8 cellular contexts compared by ENCODE assay signal in the genomic region with DNA sequence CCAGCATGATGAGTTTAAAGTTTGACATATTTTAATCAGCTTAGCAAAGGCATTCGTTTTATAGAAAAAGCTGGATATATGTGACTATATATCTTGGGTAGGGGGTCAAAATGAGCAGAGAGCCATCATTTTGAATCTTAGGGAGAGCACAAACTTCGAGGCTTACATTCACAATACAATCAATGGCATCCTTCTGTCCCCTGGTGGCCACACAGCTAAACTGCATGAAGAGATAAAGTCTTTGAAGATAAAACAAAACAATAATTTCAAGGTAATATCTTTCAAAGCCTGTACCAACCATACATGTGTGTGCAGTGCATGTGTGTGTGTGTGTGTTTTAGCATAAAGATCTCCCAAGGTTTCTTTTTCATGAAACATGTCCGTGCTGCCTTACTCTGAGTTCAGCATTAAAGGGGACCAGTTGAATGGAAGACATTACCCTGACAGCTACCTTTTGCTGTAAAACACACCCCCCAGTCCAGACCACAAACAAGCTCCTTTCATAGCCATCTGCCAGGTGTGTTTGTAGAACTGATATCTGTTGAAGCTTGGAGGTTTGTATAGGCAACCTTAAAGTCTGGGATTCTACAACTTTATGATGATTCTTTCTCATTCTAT. TPM values are rescaled to one million over a fixed set of nuclear protein-coding genes. Genes with fewer than 3 reads are reported as not detected.
A peak's percentile ranks its signal among the peaks of the same experiment; 100 is the strongest.
DNase-seq lines count a peak whose midpoint lies in the region; ATAC-seq and TF ChIP-seq lines count a peak whose summit lies in the region.

No MANE protein-coding gene starts in this region.

- no peaks in the 10 kb centered on the region for H3K9me3 ChIP-seq in smooth muscle cell (replicated peaks; ENCODE audit: low read depth)

- TF ChIP-seq CTCF in HFF-Myc (IDR thresholded peaks at IDR 0.05; ENCODE audit: low read depth, low read length, missing control alignments) (peak; percentile 74), smooth muscle cell (IDR thresholded peaks at IDR 0.05; ENCODE audit: borderline replicate concordance, insufficient read depth, poor library complexity, severe bottlenecking) (peak; percentile 74)

- H3K4me1 ChIP-seq in smooth muscle cell (ENCODE audit: low read depth), result no peaks in the 10 kb centered on the region

- no peak overlapping the region for H3K4me3 ChIP-seq in HFF-Myc (replicated peaks; ENCODE audit: low read depth, low read length)
- H3K4me3 ChIP-seq in smooth muscle cell, result no peak overlapping the region

- H3K36me3 ChIP-seq in smooth muscle cell (ENCODE audit: low read depth), result no peaks in the 10 kb centered on the region

- H2AFZ ChIP-seq in smooth muscle cell (ENCODE audit: low read depth), result no peak overlapping the region

- H3K27ac ChIP-seq in smooth muscle cell (ENCODE audit: low read depth), result no peak overlapping the region

- no peaks in the 10 kb centered on the region for H3F3A ChIP-seq in smooth muscle cell (ENCODE audit: low read depth)

- no peak overlapping the region for H3K4me2 ChIP-seq in smooth muscle cell

- DNase-seq in NCI-H82 (lab: John Stamatoyannopoulos, UW) (peak; percentile 56), NCI-H82 treated with DMSO at 0.1 percent for 48 hours (lab: John Stamatoyannopoulos, UW; ENCODE audit: unreplicated experiment) (no peak), HFF-Myc (ENCODE audit: extremely low read depth, low read depth) (no peak), NCI-H526 (lab: John Stamatoyannopoulos, UW) (peak; percentile 69 to 75), activated T-helper 1 cell treated with Interleukin-2 at 50 U/mL for 16 hours (ENCODE audit: low read depth) (peak; percentile 15), germinal center (ENCODE audit: low spot score) (peak; percentile 14), smooth muscle cell (lab: John Stamatoyannopoulos, UW; ENCODE audit: unreplicated experiment) (no peak)

- H3K9ac ChIP-seq in smooth muscle cell (ENCODE audit: low read depth), result no peak overlapping the region

- no peaks in the 10 kb centered on the region for H4K20me1 ChIP-seq in smooth muscle cell (ENCODE audit: low read depth)

- WGBS in smooth muscle cell (ENCODE audit: low lambda C conversion rate), result 5% methylated on average over 3 of the region's 3 CpGs

- ATAC-seq in GM21576 (IDR thresholded peaks at IDR 0.05; ENCODE audit: unreplicated experiment), result no peak

- H3K79me2 ChIP-seq in smooth muscle cell (ENCODE audit: low read depth), result no peaks in the 10 kb centered on the region

- H3K27me3 ChIP-seq in smooth muscle cell (ENCODE audit: low read depth), result no peaks in the 10 kb centered on the region

RNA-seq across cellular contexts. Expression of a gene that starts 22.0 kb away (rescaled TPM):
- total RNA-seq in smooth muscle cell, result 89.4 and 112 TPM in 2 replicates
- 75.8 and 77.7 TPM in 2 replicates for polyA plus RNA-seq in smooth muscle cell

RNA-seq across cellular contexts. Expression of a gene that starts 45.5 kb away (rescaled TPM):
- 0.09 TPM in 1 of 2 replicates, not detected in the other for total RNA-seq in smooth muscle cell
- polyA plus RNA-seq in smooth muscle cell, result not detected in 2 replicates

Comparison
In these comparisons a context has a peak if more than half of its experiments do, and no peak if none do; other contexts are left out.
1. DNase-seq: peak in NCI-H82 (single experiment), NCI-H526 (2 of 2), activated T-helper 1 cell treated with Interleukin-2 at 50 U/mL for 16 hours (single experiment) and germinal center (single experiment); none in NCI-H82 treated with DMSO at 0.1 percent for 48 hours (single experiment), HFF-Myc (single experiment) and smooth muscle cell (single experiment).